ENCODE assay signal across 10 cellular contexts in genomic region chr7:55020481-55020871, GRCh38. TPM values are rescaled to one million over a fixed set of nuclear protein-coding genes. Genes with fewer than 3 reads are reported as not detected.
A peak's percentile ranks its signal among the peaks of the same experiment; 100 is the strongest.
DNase-seq lines count a peak whose midpoint lies in the region; ATAC-seq and TF ChIP-seq lines count a peak whose summit lies in the region.
"Had no signal": no experiment of that assay in that cellular context is flagged by ENCODE, and none has a peak within 500 bp of the region (broad histone marks: within the 10 kb centered on the region; RNA-seq: fewer than 3 reads in every experiment).

No MANE protein-coding gene starts in this region.

- no peak overlapping the region for H3K9ac ChIP-seq in rectal smooth muscle tissue (ENCODE audit: low read length)

- ATAC-seq in heart right ventricle = no peak
- no peak for ATAC-seq in HG02623 (IDR thresholded peaks at IDR 0.05; ENCODE audit: unreplicated experiment)

- WGBS in heart right ventricle, 2 donors = 71 to 76% methylated on average over 11 of the region's 11 CpGs

- H3K27me3 ChIP-seq in heart right ventricle (peaks cover 0 to 40% (median 24%) of the 10 kb centered on the region in 7 donors), rectal smooth muscle tissue (ENCODE audit: control insufficient read depth, insufficient read depth, low read length) (no peaks in the 10 kb centered on the region)

- H3K4me1 ChIP-seq in heart right ventricle (peaks cover 0 to 18% (median 14%) of the 10 kb centered on the region in 9 donors), rectal smooth muscle tissue (ENCODE audit: control insufficient read depth, insufficient read depth, low read length) (peaks cover 15% of the 10 kb centered on the region)

- H3K27ac ChIP-seq in VCaP (peak overlapping the region; percentile 86), heart right ventricle (peak overlapping the region in 9 of 10 donors; percentile 83 to 98 (median 93)), rectal smooth muscle tissue (ENCODE audit: low read depth, low read length) (peak overlapping the region; percentile 94)

- H3K36me3 ChIP-seq in heart right ventricle = peaks cover 0 to 4% (median 0%) of the 10 kb centered on the region in 9 donors
- no peaks in the 10 kb centered on the region for H3K36me3 ChIP-seq in rectal smooth muscle tissue (ENCODE audit: control insufficient read depth, insufficient read depth, low read length)

- no peaks in the 10 kb centered on the region for H3K9me3 ChIP-seq in heart right ventricle

- TF ChIP-seq CTCF in VCaP (conservative IDR thresholded peaks at IDR 0.05) (no peak), heart right ventricle (IDR thresholded peaks at IDR 0.05) (no peak)

- intact Hi-C loops in heart right ventricle (cut with DNase I) = loop anchor here in 7 of 10 donors (5.0 to 10.0 kb wide), 7 partner anchors 52 to 234 kb away; no protein-coding TSS in a partner anchor

- peak; percentile 20 for DNase-seq in ELF-1 (ENCODE audit: low read depth, low spot score)
- no peak for DNase-seq in heart right ventricle
- no peak for DNase-seq in activated CD4-positive, alpha-beta T cell treated with anti-CD3 and anti-CD28 coated beads for 1 hour
- no peak for DNase-seq in stimulated activated CD8-positive, alpha-beta memory T cell treated with anti-CD3 and anti-CD28 coated beads, Interleukin-4, amount 100 ng/mL, for 48 hours
- DNase-seq in superior temporal gyrus (ENCODE audit: extremely low spot score) = no peak
- DNase-seq: effector CD4-positive, alpha-beta T cell; T-helper 1 cell had no signal

- H3K4me3 ChIP-seq in heart right ventricle = peak overlapping the region in 9 of 10 donors; percentile 64 to 95 (median 82)
- peak overlapping the region; percentile 76 for H3K4me3 ChIP-seq in rectal smooth muscle tissue (ENCODE audit: low read length)

RNA-seq across cellular contexts. Expression of gene EGFR, which starts 1.7 kb away (rescaled TPM):
- 10 to 100 TPM in 5 of 10 donors, 1 to 10 TPM in 5; 5.0 to 13.5 (median 9.2) TPM for total RNA-seq in heart right ventricle
- 1 to 10 TPM; 1.9 to 4.2 TPM for polyA plus RNA-seq in heart right ventricle
